Comparison of ENCODE assay signal across 8 cellular contexts in genomic region chr17:7238418-7239090, GRCh38. TPM values are rescaled to one million over a fixed set of nuclear protein-coding genes. Genes with fewer than 3 reads are reported as not detected.
DNase-seq lines count a peak whose midpoint lies in the region; ATAC-seq and TF ChIP-seq lines count a peak whose summit lies in the region.

No MANE protein-coding gene starts in this region.

- no peak for TF ChIP-seq CTCF in HEK293 (tag by site-specific recombination; IDR thresholded peaks at IDR 0.05)

- H3K4me1 ChIP-seq in HEK293 (ENCODE audit: control insufficient read depth, insufficient read depth, low read length) (peaks cover 13% of the 10 kb centered on the region), skeletal muscle satellite cell (ENCODE audit: control insufficient read depth, insufficient read depth, low read length) (peaks cover 52% of the 10 kb centered on the region)

- peaks cover 18 to 49% of the 10 kb centered on the region in 2 experiments for H3K36me3 ChIP-seq in HEK293 (ENCODE audit: control insufficient read depth in 2 of 2, insufficient read depth in 1 of 2, low read length in 2 of 2)
- peaks cover 43% of the 10 kb centered on the region for H3K36me3 ChIP-seq in skeletal muscle satellite cell (ENCODE audit: insufficient read depth, low read length)

- no peaks in the 10 kb centered on the region for H3K9me3 Mint-ChIP-seq in activated naive CD8-positive, alpha-beta T cell (ENCODE audit: low read depth)

- no peaks in the 10 kb centered on the region for H3K27me3 Mint-ChIP-seq in activated naive CD8-positive, alpha-beta T cell

- H3K27ac Mint-ChIP-seq in activated naive CD8-positive, alpha-beta T cell = peak overlapping the region; percentile 91

- no peaks in the 10 kb centered on the region for H3K9me3 ChIP-seq in HEK293 (ENCODE audit: control insufficient read depth, insufficient read depth, low read depth, low read length)
- no peaks in the 10 kb centered on the region for H3K9me3 ChIP-seq in skeletal muscle satellite cell (replicated peaks; ENCODE audit: low read length)

- H3K27ac ChIP-seq in HEK293 (ENCODE audit: extremely low read depth, low read depth, low read length) = peak overlapping the region; percentile 89

- DNase-seq in ACHN = peak; percentile 48
- DNase-seq in hepatic stellate cell (ENCODE audit: low spot score) = peak; percentile 62
- DNase-seq in OCI-M2 (lab: John Stamatoyannopoulos, UW; ENCODE audit: unreplicated experiment) = no peak

- POLR2A ChIA-PET in HEK293 (lab: Yijun Ruan, JAX) = interaction anchor here (0.5 to 14.2 kb wide), 16 partner anchors 9 to 1170 kb away, joined by 3 to 284 read pairs (median 5); partner anchors contain the start of genes ACADVL, CTDNEP1, DLG4 and ELP5

- H3K4me3 ChIP-seq in HEK293 (ENCODE audit: low read depth, low read length) (peak overlapping the region; percentile 90), skeletal muscle satellite cell (ENCODE audit: low read length) (peak overlapping the region; percentile 94)

- in situ Hi-C loops in ACHN (cut with HindIII; ENCODE audit: low pct_ligation_motif_present, low pct_unique_long_range_greater_than_20kb, low sequenced_read_pairs) = no loop called here

- peak overlapping the region; percentile 95 for H3K9ac ChIP-seq in skeletal muscle satellite cell (ENCODE audit: low read depth, low read length)

- ATAC-seq in GM19397 (IDR thresholded peaks at IDR 0.05; ENCODE audit: unreplicated experiment) (no peak), HG03108 (IDR thresholded peaks at IDR 0.05; ENCODE audit: unreplicated experiment) (no peak)

- no peaks in the 10 kb centered on the region for H3K27me3 ChIP-seq in skeletal muscle satellite cell (ENCODE audit: control insufficient read depth, insufficient read depth, low read length)

- peak overlapping the region; percentile 97 for H3K4me3 Mint-ChIP-seq in activated naive CD8-positive, alpha-beta T cell

- peak overlapping the region; percentile 68 for H3K4me2 ChIP-seq in skeletal muscle satellite cell (ENCODE audit: low read length)

- H3K36me3 Mint-ChIP-seq in activated naive CD8-positive, alpha-beta T cell = peaks cover 2% of the 10 kb centered on the region

- CTCF ChIA-PET in HEK293 (lab: Yijun Ruan, JAX) = interaction anchor here (0.6 to 5.2 kb wide), 4 partner anchors 19 to 1827 kb away, joined by 3 to 33 read pairs (median 8); partner anchors contain the start of genes ACADVL, DLG4 and SLC2A4

- peaks cover 67% of the 10 kb centered on the region for H3K4me1 Mint-ChIP-seq in activated naive CD8-positive, alpha-beta T cell (ENCODE audit: low read depth)

TF ChIP-seq in HEK293, 187 proteins besides CTCF, POLR2A, EP300 and RAD21:
- TF ChIP-seq ZNF777 (tag by site-specific recombination; IDR thresholded peaks at IDR 0.05; ENCODE audit: borderline replicate concordance) (0 out of 2 replicates have a peak, but pooled peaks have one; percentile 17), SALL2 (tag by site-specific recombination; IDR thresholded peaks at IDR 0.05; ENCODE audit: borderline replicate concordance) (no peak), ZBTB20 (tag by site-specific recombination; IDR thresholded peaks at IDR 0.05) (peak; percentile 93), ZBTB7A (tag by site-specific recombination; IDR thresholded peaks at IDR 0.05; ENCODE audit: low read depth) (peak; percentile 57; the same call in 1 of the 2 replicates), ZNF10 (tag by site-specific recombination; IDR thresholded peaks at IDR 0.05) (no peak), ZBTB8A (tag by site-specific recombination; IDR thresholded peaks at IDR 0.05) (peak; percentile 43; the same call in 1 of the 2 replicates), ZNF548 (tag by site-specific recombination; IDR thresholded peaks at IDR 0.05) (no peak), ZFP69B (tag by site-specific recombination; IDR thresholded peaks at IDR 0.05) (0 out of 2 replicates have a peak, but pooled peaks have one; percentile 21), ZNF433 (tag by site-specific recombination; IDR thresholded peaks at IDR 0.05; ENCODE audit: low read depth) (no peak), ZNF266 (tag by site-specific recombination; IDR thresholded peaks at IDR 0.05; ENCODE audit: low read depth) (0 out of 2 replicates have a peak, but pooled peaks have one; percentile 25), ZNF623 (tag by site-specific recombination; IDR thresholded peaks at IDR 0.05) (peak; percentile 16; the same call in 1 of the 2 replicates), WT1 (tag by site-specific recombination; IDR thresholded peaks at IDR 0.05) (no peak), ZBTB10 (tag by site-specific recombination; IDR thresholded peaks at IDR 0.05) (0 out of 2 replicates have a peak, but pooled peaks have one; percentile 8), SCRT1 (tag by site-specific recombination; IDR thresholded peaks at IDR 0.05; ENCODE audit: borderline replicate concordance) (no peak), ELK4 (IDR thresholded peaks at IDR 0.05; ENCODE audit: borderline replicate concordance, low read depth, low read length) (no peak), ZNF76 (tag by site-specific recombination; IDR thresholded peaks at IDR 0.05; ENCODE audit: borderline replicate concordance, low read depth) (peak; percentile 87), FEZF1 (tag by site-specific recombination; IDR thresholded peaks at IDR 0.05) (no peak), AEBP2 (tag by site-specific recombination; IDR thresholded peaks at IDR 0.05; ENCODE audit: borderline replicate concordance) (no peak), ZXDB (tag by site-specific recombination; IDR thresholded peaks at IDR 0.05) (no peak), ZBTB48 (tag by site-specific recombination; IDR thresholded peaks at IDR 0.05) (peak; percentile 31; the same call in 1 of the 2 replicates), GLIS1 (tag by site-specific recombination; IDR thresholded peaks at IDR 0.05) (peak; percentile 30; the same call in 1 of the 2 replicates), BCL11B (tag by site-specific recombination; IDR thresholded peaks at IDR 0.05; ENCODE audit: low read depth) (peak; percentile 40; the same call in 1 of the 2 replicates), ATF2 (tag by site-specific recombination; IDR thresholded peaks at IDR 0.05; ENCODE audit: low read depth) (no peak)

RNA-seq across cellular contexts. Expression of gene PHF23, which starts 0.7 kb away (rescaled TPM):
- total RNA-seq in skeletal muscle satellite cell (2012; rRNA removed) = 37.0 and 46.1 TPM in 2 replicates

RNA-seq across cellular contexts. Expression of gene GABARAP, which starts 3.7 kb away (rescaled TPM):
- 146 and 224 TPM in 2 replicates for total RNA-seq in skeletal muscle satellite cell (2012; rRNA removed)

RNA-seq across cellular contexts. Expression of gene DVL2, which starts 4.2 kb away (rescaled TPM):
- 34.5 and 67.7 TPM in 2 replicates for total RNA-seq in skeletal muscle satellite cell (2012; rRNA removed)

RNA-seq across cellular contexts. Expression of gene CTDNEP1, which starts 13.0 kb away (rescaled TPM):
- 23.3 and 36.3 TPM in 2 replicates for total RNA-seq in skeletal muscle satellite cell (2012; rRNA removed)

RNA-seq across cellular contexts. Expression of gene ELP5, which starts 13.5 kb away (rescaled TPM):
- 32.7 and 45.0 TPM in 2 replicates for total RNA-seq in skeletal muscle satellite cell (2012; rRNA removed)
